ENCODE assay signal across 12 cellular contexts in the genomic region with DNA sequence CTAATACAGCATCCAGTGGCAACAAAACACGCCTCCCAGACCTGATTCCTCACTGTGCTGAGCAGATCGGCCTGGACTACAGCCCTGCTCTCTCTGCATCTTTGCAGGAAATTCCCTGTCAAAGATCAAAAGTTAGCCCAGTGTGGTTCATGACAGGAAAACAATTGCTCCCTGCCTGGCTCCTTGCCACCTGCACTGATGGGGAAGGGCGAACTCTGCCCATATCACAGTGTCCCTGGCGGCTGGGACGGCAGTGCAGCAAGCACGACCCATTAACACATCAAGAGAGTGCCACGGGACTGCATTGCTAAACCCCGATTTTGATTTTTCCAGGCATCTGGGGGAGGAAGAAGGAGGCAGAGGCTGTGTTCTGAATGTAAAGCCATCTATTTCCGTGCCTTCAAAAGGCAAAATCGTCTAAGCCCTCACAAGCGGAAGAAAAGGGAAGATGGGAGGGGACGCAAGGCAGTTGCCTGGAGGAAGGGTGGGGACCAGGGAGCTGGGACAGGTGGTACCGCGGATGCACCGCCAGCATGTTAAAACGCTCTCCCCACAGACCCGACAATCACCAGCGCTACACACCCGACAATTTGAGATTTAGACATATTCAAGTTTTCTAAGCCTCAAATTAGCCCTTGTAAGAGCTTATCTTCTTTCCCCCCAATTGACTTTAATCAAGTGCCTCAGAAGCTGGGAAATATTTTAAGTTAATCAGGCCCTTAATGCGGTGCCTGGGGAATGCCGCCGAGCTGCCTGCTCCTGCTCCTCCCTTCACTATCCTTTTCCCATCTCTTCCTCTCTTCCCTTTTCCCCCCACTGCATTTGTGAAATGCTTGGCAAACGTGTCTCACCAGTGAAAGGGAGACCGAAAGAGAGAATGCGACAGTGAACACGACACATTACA.
A peak's percentile ranks its signal among the peaks of the same experiment; 100 is the strongest.
DNase-seq lines count a peak whose midpoint lies in the region; ATAC-seq, FAIRE-seq and TF ChIP-seq lines count a peak whose summit lies in the region.
"Had no signal": no experiment of that assay in that cellular context is flagged by ENCODE, and none has a peak within 500 bp of the region (broad histone marks: within the 10 kb centered on the region; RNA-seq: fewer than 3 reads in every experiment).

No MANE protein-coding gene starts in this region.

- H3K9ac ChIP-seq in HUES6 (ENCODE audit: low read length) = no peak overlapping the region
- H3K9ac ChIP-seq in kidney (ENCODE audit: low read length in 2 of 2) = no peak overlapping the region

- DNase-seq in astrocyte of the hippocampus (ENCODE audit: low read depth, low spot score) = peak; percentile 49
- DNase-seq in kidney = peak; percentile 82
- no peak for DNase-seq in spleen
- no peak for DNase-seq in NCI-H748 treated with DMSO at 0.1 percent for 48 hours (lab: John Stamatoyannopoulos, UW)
- no peak for DNase-seq in NOMO-1 (lab: John Stamatoyannopoulos, UW; ENCODE audit: unreplicated experiment in 2 of 2)
- no peak for DNase-seq in activated T-cell treated with anti-CD3 and anti-CD28 coated beads, Interleukin-2, amount 50 U/mL, for 48 hours
- DNase-seq: amniotic stem cell, DMS153, natural killer cell, NCI-H1436 treated with DMSO at 0.1 percent for 48 hours had no signal

- peak overlapping the region; percentile 9; the same call in 1 of the 2 replicates for H3K4me3 ChIP-seq in HUES6 (ENCODE audit: low read depth, low read length)
- no peak overlapping the region for H3K4me3 ChIP-seq in kidney (ENCODE audit: low read length in 2 of 2)
- H3K4me3 ChIP-seq in spleen = peak overlapping the region in 1 of 8 donors; percentile 19

- no peaks in the 10 kb centered on the region for H3K9me3 ChIP-seq in HUES6 (ENCODE audit: control insufficient read depth, insufficient read depth, low read depth, low read length)
- H3K9me3 ChIP-seq in kidney (ENCODE audit: control insufficient read depth in 1 of 2, low read length in 2 of 2) = no peaks in the 10 kb centered on the region
- H3K9me3 ChIP-seq in spleen = no peaks in the 10 kb centered on the region

- no peak for TF ChIP-seq POLR2A in spleen (IDR thresholded peaks at IDR 0.05)

- no peak for FAIRE-seq in kidney (lab: Jason Lieb, UNC)

- WGBS in spleen, 5 donors = 17 to 28% (median 22%) methylated on average over 25 to 26 of the region's 26 CpGs

- intact Hi-C loops in kidney (cut with DNase I) (no loop called here), spleen (cut with DNase I; ENCODE audit: low total_unique reads) (no loop called here)

- H3K4me1 ChIP-seq in HUES6 (ENCODE audit: control insufficient read depth, insufficient read depth, low read length) = peaks cover 18% of the 10 kb centered on the region; the same call in 1 of the 2 replicates
- H3K4me1 ChIP-seq in kidney (ENCODE audit: control insufficient read depth in 1 of 2, insufficient read depth in 1 of 2, low read depth in 1 of 2, low read length in 2 of 2) = peaks cover 0 to 3% of the 10 kb centered on the region in 2 donors
- peaks cover 8 to 23% (median 15%) of the 10 kb centered on the region in 6 donors for H3K4me1 ChIP-seq in spleen

- TF ChIP-seq CTCF in kidney (IDR thresholded peaks at IDR 0.05; ENCODE audit: borderline replicate concordance, extremely low read depth, insufficient read depth) (no peak), spleen (IDR thresholded peaks at IDR 0.05 in 8 of 11, conservative IDR thresholded peaks at IDR 0.05 in 3 of 11) (peak in 7 of 11 experiments; percentile 9 to 69 (median 40))

- H3K27me3 ChIP-seq in HUES6 (ENCODE audit: control insufficient read depth, insufficient read depth, low read length) = peaks cover 26% of the 10 kb centered on the region
- peaks cover 0 to 52% (median 11%) of the 10 kb centered on the region in 7 donors for H3K27me3 ChIP-seq in spleen (replicated peaks in 1 of 7)

- no peak overlapping the region for H3K27ac ChIP-seq in HUES6 (ENCODE audit: low read depth, low read length)
- H3K27ac ChIP-seq in kidney (ENCODE audit: low read depth in 2 of 2, low read length in 2 of 2) = no peak overlapping the region
- peak overlapping the region in 7 of 8 donors; percentile 9 to 65 (median 52) for H3K27ac ChIP-seq in spleen

- no peak for ATAC-seq in GM21367 (IDR thresholded peaks at IDR 0.05; ENCODE audit: unreplicated experiment)
- ATAC-seq: natural killer cell had no signal

- H3K36me3 ChIP-seq in HUES6 (ENCODE audit: control insufficient read depth, insufficient read depth, low read length) = no peaks in the 10 kb centered on the region
- no peaks in the 10 kb centered on the region for H3K36me3 ChIP-seq in kidney (ENCODE audit: control insufficient read depth in 1 of 2, insufficient read depth in 2 of 2, low read length in 2 of 2)
- no peaks in the 10 kb centered on the region for H3K36me3 ChIP-seq in spleen

Comparison
In these comparisons a context has a peak if more than half of its experiments do, and no peak if none do; other contexts are left out.
1. H3K27ac ChIP-seq: peak in spleen (7 of 8); none in HUES6 (single experiment) and kidney (0 of 2).
2. DNase-seq: peak in astrocyte of the hippocampus (single experiment) and kidney (single experiment); none in spleen (single experiment), NCI-H748 treated with DMSO at 0.1 percent for 48 hours (single experiment), NOMO-1 (0 of 2) and activated T-cell treated with anti-CD3 and anti-CD28 coated beads, Interleukin-2, amount 50 U/mL, for 48 hours (0 of 2).